ENCODE assay signal across 13 cellular contexts in genomic region chr13:60679928-60680693, GRCh38.
"Had no signal": no experiment of that assay in that cellular context is flagged by ENCODE, and none has a peak within 500 bp of the region (broad histone marks: within the 10 kb centered on the region; RNA-seq: fewer than 3 reads in every experiment).

No MANE protein-coding gene starts in this region.

- ATAC-seq: activated naive CD8-positive, alpha-beta T cell treated with anti-CD3 and anti-CD28 coated beads, Interleukin-2, amount 50 U/mL, for 24 hours; stimulated activated memory B cell treated with anti-CD40 and anti-IgM and Interleukin-4, amounts not matched to agents 10 μg/mL and 1 μg/mL and 100 μg/mL, for 72 hours had no signal

- H3K36me3 ChIP-seq: esophagus muscularis mucosa, tibial artery had no signal

- H3K9me3 ChIP-seq: esophagus muscularis mucosa, tibial artery had no signal

- H3K4me3 ChIP-seq: esophagus muscularis mucosa, tibial artery had no signal

- H3K27me3 ChIP-seq: esophagus muscularis mucosa, tibial artery had no signal

- H3K4me1 ChIP-seq: esophagus muscularis mucosa had no signal

- H3K27ac ChIP-seq: esophagus muscularis mucosa, tibial artery had no signal

- DNase-seq: activated CD4-positive, alpha-beta T cell treated with anti-CD3 and anti-CD28 coated beads, Interleukin-2, amount 10 ng/mL, durations not matched to agents 7 days and 5 days; activated CD8-positive, alpha-beta memory T cell treated with anti-CD3 and anti-CD28 coated beads for 24 hours; activated naive CD4-positive, alpha-beta T cell treated with Interleukin-2 at 50 U/mL for 16 hours; activated naive CD8-positive, alpha-beta T cell treated with anti-CD3 and anti-CD28 coated beads, Interleukin-2, amount 50 U/mL, for 24 hours; aorta; hippocampal formation; kidney; mesenchymal stem cell; nucleus accumbens; stimulated activated CD4-positive, alpha-beta T cell treated with anti-CD3 and anti-CD28 coated beads, Interleukin-2, amount 100 ng/mL, for 48 hours; tibial artery had no signal
